Comparison of ENCODE assay signal across 8 cellular contexts in the genomic region with DNA sequence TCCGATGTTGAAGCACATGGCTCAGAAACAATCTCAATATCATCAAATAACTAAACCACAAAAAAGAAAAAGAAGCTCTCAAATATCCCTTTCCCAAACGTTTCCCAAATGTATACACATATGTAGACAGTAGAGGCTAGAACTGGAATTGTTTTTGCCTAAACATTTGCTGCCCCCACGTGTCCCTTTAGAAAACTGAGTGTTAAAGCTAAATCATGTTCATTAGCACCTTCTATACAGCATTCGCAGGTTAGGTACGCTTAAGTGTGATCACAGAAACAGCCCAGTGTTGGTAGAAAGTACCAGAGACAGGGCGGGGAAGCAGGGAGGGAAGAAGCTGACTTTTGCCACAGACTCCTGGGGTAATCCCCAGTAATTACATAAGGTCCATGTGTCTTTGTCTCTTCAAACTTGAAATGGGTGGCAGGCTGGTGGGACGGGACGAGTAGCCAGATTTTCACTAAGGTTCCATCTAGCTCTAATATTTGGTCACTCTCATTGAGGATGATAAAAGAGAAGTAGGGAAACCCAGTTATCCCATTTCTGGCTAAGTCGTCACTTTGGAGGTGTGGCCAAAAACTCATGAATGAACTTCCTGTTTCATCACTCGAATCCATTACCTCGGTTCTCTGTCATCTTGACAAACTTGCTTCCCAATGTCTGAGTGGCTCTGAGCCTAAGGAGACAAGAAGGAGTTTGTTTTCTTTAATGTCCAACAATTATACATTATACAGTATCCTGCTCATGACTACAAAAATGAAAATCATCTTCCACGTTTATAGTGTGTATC. TPM values are rescaled to one million over a fixed set of nuclear protein-coding genes. Genes with fewer than 3 reads are reported as not detected.
DNase-seq lines count a peak whose midpoint lies in the region; ATAC-seq, FAIRE-seq and TF ChIP-seq lines count a peak whose summit lies in the region.

No MANE protein-coding gene starts in this region.

- H3K4me1 ChIP-seq in Caco-2, result 0 out of 2 replicates have a peak, but pooled peaks cover 3% of the 10 kb centered on the region
- H3K4me1 ChIP-seq in kidney (ENCODE audit: control insufficient read depth in 1 of 2, insufficient read depth in 1 of 2, low read depth in 1 of 2, low read length in 2 of 2), result peaks cover 0 to 6% of the 10 kb centered on the region in 2 donors
- peaks cover 18% of the 10 kb centered on the region for H3K4me1 ChIP-seq in upper lobe of right lung

- intact Hi-C loops in Caco-2 (cut with micrococcal nuclease; ENCODE audit: unreplicated experiment), result loop anchor here (5.0 kb wide), 1 partner anchor 1448 kb away; no protein-coding TSS in a partner anchor
- intact Hi-C loops in kidney (cut with DNase I), result no loop called here
- intact Hi-C loops in upper lobe of right lung (cut with DNase I), result no loop called here

- H3K9me3 ChIP-seq in Caco-2, result no peaks in the 10 kb centered on the region
- H3K9me3 ChIP-seq in kidney (ENCODE audit: control insufficient read depth in 1 of 2, low read length in 2 of 2), result no peaks in the 10 kb centered on the region
- no peaks in the 10 kb centered on the region for H3K9me3 ChIP-seq in upper lobe of right lung

- ATAC-seq in GM18517 (IDR thresholded peaks at IDR 0.05; ENCODE audit: unreplicated experiment) (peak; percentile 63), HG02970 (IDR thresholded peaks at IDR 0.05; ENCODE audit: low FRiP score, unreplicated experiment) (peak; percentile 44), upper lobe of right lung (peak; percentile 69)
- ATAC-seq in activated CD8-positive, alpha-beta T cell treated with anti-CD3 and anti-CD28 coated beads, Interleukin-2, amount 10 ng/mL, durations not matched to agents 7 days and 5 days, result peak; percentile 33

- H3K27ac ChIP-seq in kidney (ENCODE audit: low read depth in 2 of 2, low read length in 2 of 2), result no peak overlapping the region
- H3K27ac ChIP-seq in upper lobe of right lung, result no peak overlapping the region

- H3K9ac ChIP-seq in kidney (ENCODE audit: low read length in 2 of 2), result no peak overlapping the region

- H3K36me3 Mint-ChIP-seq in Caco-2 (ENCODE audit: insufficient read depth, unreplicated experiment), result peaks cover 6% of the 10 kb centered on the region
- H3K36me3 Mint-ChIP-seq in activated CD8-positive, alpha-beta T cell treated with anti-CD3 and anti-CD28 coated beads, Interleukin-2, amount 10 ng/mL, durations not matched to agents 7 days and 5 days (ENCODE audit: low read depth), result peaks cover 3% of the 10 kb centered on the region

- POLR2A ChIA-PET in Caco-2 (lab: Charles Lee), result interaction anchor here (0.6 kb wide), 1 partner anchor 530 kb away, joined by 7 read pairs; no protein-coding TSS in a partner anchor
- POLR2A ChIA-PET in activated CD8-positive, alpha-beta T cell treated with anti-CD3 and anti-CD28 coated beads, Interleukin-2, amount 10 ng/mL, durations not matched to agents 7 days and 5 days (lab: Charles Lee), result interaction anchor here (0.6 kb wide), 1 partner anchor 350 kb away, joined by 3 read pairs; no protein-coding TSS in a partner anchor

- no peak for FAIRE-seq in kidney (lab: Jason Lieb, UNC)

- peaks cover 11% of the 10 kb centered on the region for H3K9me3 Mint-ChIP-seq in Caco-2 (ENCODE audit: unreplicated experiment)
- H3K9me3 Mint-ChIP-seq in activated CD8-positive, alpha-beta T cell treated with anti-CD3 and anti-CD28 coated beads, Interleukin-2, amount 10 ng/mL, durations not matched to agents 7 days and 5 days (ENCODE audit: insufficient read depth), result no peaks in the 10 kb centered on the region

- DNase-seq in Caco-2 (peak in 1 of 2 experiments; percentile 57), NCI-H2081 treated with DMSO at 0.1 percent for 48 hours (lab: John Stamatoyannopoulos, UW) (peak; percentile 69), kidney (no peak), upper lobe of right lung (no peak), foreskin melanocyte (no peak)
- DNase-seq in activated CD8-positive, alpha-beta T cell treated with anti-CD3 and anti-CD28 coated beads, Interleukin-2, amount 10 ng/mL, durations not matched to agents 7 days and 5 days, result no peak

- H3K4me1 Mint-ChIP-seq in Caco-2 (ENCODE audit: low read depth, unreplicated experiment), result peaks cover 17% of the 10 kb centered on the region
- H3K4me1 Mint-ChIP-seq in activated CD8-positive, alpha-beta T cell treated with anti-CD3 and anti-CD28 coated beads, Interleukin-2, amount 10 ng/mL, durations not matched to agents 7 days and 5 days (ENCODE audit: low read depth), result peaks cover 29% of the 10 kb centered on the region

- peak overlapping the region; percentile 61 for H3K27ac Mint-ChIP-seq in Caco-2 (ENCODE audit: unreplicated experiment)
- H3K27ac Mint-ChIP-seq in activated CD8-positive, alpha-beta T cell treated with anti-CD3 and anti-CD28 coated beads, Interleukin-2, amount 10 ng/mL, durations not matched to agents 7 days and 5 days, result no peak overlapping the region

- H3K4me3 ChIP-seq in Caco-2 (ENCODE audit: low read depth, low read length), result no peak overlapping the region
- no peak overlapping the region for H3K4me3 ChIP-seq in kidney (ENCODE audit: low read length in 2 of 2)
- no peak overlapping the region for H3K4me3 ChIP-seq in upper lobe of right lung

- H3K27me3 Mint-ChIP-seq in Caco-2 (ENCODE audit: insufficient read depth, unreplicated experiment), result no peaks in the 10 kb centered on the region
- peaks cover 45% of the 10 kb centered on the region for H3K27me3 Mint-ChIP-seq in activated CD8-positive, alpha-beta T cell treated with anti-CD3 and anti-CD28 coated beads, Interleukin-2, amount 10 ng/mL, durations not matched to agents 7 days and 5 days (ENCODE audit: low read depth)

- H3K27me3 ChIP-seq in Caco-2 (replicated peaks; ENCODE audit: control insufficient read depth, insufficient read depth, low read length) (no peaks in the 10 kb centered on the region), upper lobe of right lung (peaks cover 20% of the 10 kb centered on the region)

- no TSS peak for BruUV-seq in Caco-2 (replicated peaks; lab: Mats Ljungman, UMichigan)

- H3K36me3 ChIP-seq in Caco-2 (ENCODE audit: control insufficient read depth, insufficient read depth, low read length) (no peaks in the 10 kb centered on the region), kidney (ENCODE audit: control insufficient read depth in 1 of 2, insufficient read depth in 2 of 2, low read length in 2 of 2) (no peaks in the 10 kb centered on the region), upper lobe of right lung (no peaks in the 10 kb centered on the region)

- no peak overlapping the region for H3K4me3 Mint-ChIP-seq in Caco-2 (ENCODE audit: unreplicated experiment)
- no peak overlapping the region for H3K4me3 Mint-ChIP-seq in activated CD8-positive, alpha-beta T cell treated with anti-CD3 and anti-CD28 coated beads, Interleukin-2, amount 10 ng/mL, durations not matched to agents 7 days and 5 days

- TF ChIP-seq CTCF in Caco-2 (IDR thresholded peaks at IDR 0.05; ENCODE audit: insufficient read depth in 1 of 2, low read depth in 1 of 2, low read length in 1 of 2, severe bottlenecking in 1 of 2, unreplicated experiment in 1 of 2) (peak; percentile 61 to 68), kidney (IDR thresholded peaks at IDR 0.05; ENCODE audit: borderline replicate concordance, extremely low read depth, insufficient read depth) (peak; percentile 54), upper lobe of right lung (IDR thresholded peaks at IDR 0.05) (peak; percentile 47)

- CTCF ChIA-PET in Caco-2 (lab: Charles Lee), result interaction anchor here (0.6 to 1.2 kb wide), 6 partner anchors 11 to 1179 kb away, joined by 3 to 16 read pairs (median 3); a partner anchor contains a TSS
- CTCF ChIA-PET in activated CD8-positive, alpha-beta T cell treated with anti-CD3 and anti-CD28 coated beads, Interleukin-2, amount 10 ng/mL, durations not matched to agents 7 days and 5 days (lab: Charles Lee), result interaction anchor here (1.0 to 1.7 kb wide), 9 partner anchors 8 to 1461 kb away, joined by 3 to 13 read pairs (median 3); no protein-coding TSS in a partner anchor

RNA-seq across cellular contexts. Expression of a gene that starts 15.0 kb away (rescaled TPM):
- 6.3 and 8.7 TPM in 2 replicates for total RNA-seq in Caco-2 (2022)
- total RNA-seq in activated CD8-positive, alpha-beta T cell treated with anti-CD3 and anti-CD28 coated beads, Interleukin-2, amount 10 ng/mL, durations not matched to agents 7 days and 5 days, result not detected
- total RNA-seq in kidney, result 16.2 TPM
- 10.1 TPM for polyA plus RNA-seq in kidney (ENCODE audit: insufficient read depth, low read depth, low replicate concordance)
- 1.9 TPM for total RNA-seq in upper lobe of right lung
